8 cellular contexts compared by ENCODE assay signal in genomic region chr7:6530626-6531491, GRCh38. TPM values are rescaled to one million over a fixed set of nuclear protein-coding genes. Genes with fewer than 3 reads are reported as not detected.
A peak's percentile ranks its signal among the peaks of the same experiment; 100 is the strongest.
DNase-seq lines count a peak whose midpoint lies in the region; ATAC-seq, FAIRE-seq and TF ChIP-seq lines count a peak whose summit lies in the region.

No MANE protein-coding gene starts in this region.

- peak; percentile 43 for ATAC-seq in GM19455 (IDR thresholded peaks at IDR 0.05; ENCODE audit: unreplicated experiment)

- TF ChIP-seq CTCF in keratinocyte (optimal IDR thresholded peaks at IDR 0.05 in 1 of 3, IDR thresholded peaks at IDR 0.05 in 1 of 3, conservative IDR thresholded peaks at IDR 0.05 in 1 of 3; ENCODE audit: extremely low read depth in 1 of 3, insufficient read depth in 2 of 3, low read length in 3 of 3) (no peak), D721Med (IDR thresholded peaks at IDR 0.05; ENCODE audit: insufficient read depth, missing control alignments) (no peak)

- no peaks in the 10 kb centered on the region for H3K4me1 ChIP-seq in keratinocyte (ENCODE audit: control insufficient read depth, extremely low read depth, insufficient read depth, low read length)

- dilution Hi-C loops in keratinocyte (cut with MboI; ENCODE audit: extremely low pct_ligation_motif_present, low sequenced_read_pairs) = no loop called here

- no peak overlapping the region for H3K9ac ChIP-seq in keratinocyte (ENCODE audit: control insufficient read depth, extremely low read depth, insufficient read depth, low read length)

- no peaks in the 10 kb centered on the region for H3K36me3 ChIP-seq in keratinocyte (ENCODE audit: control insufficient read depth in 2 of 2, extremely low read depth in 1 of 2, insufficient read depth in 2 of 2, low read length in 2 of 2)

- H4K20me1 ChIP-seq in keratinocyte (ENCODE audit: control insufficient read depth, extremely low read depth, insufficient read depth, low read length) = no peaks in the 10 kb centered on the region

- H3K9me1 ChIP-seq in keratinocyte (ENCODE audit: control insufficient read depth, extremely low read depth, insufficient read depth, low read length) = no peaks in the 10 kb centered on the region

- no peaks in the 10 kb centered on the region for H3K9me3 ChIP-seq in keratinocyte (ENCODE audit: control insufficient read depth, low read depth, low read length)

- H3K27me3 ChIP-seq in keratinocyte (ENCODE audit: control insufficient read depth, extremely low read depth, insufficient read depth, low read length) = peaks cover 79% of the 10 kb centered on the region

- no peak for FAIRE-seq in keratinocyte (lab: Jason Lieb, UNC)
- no peak for FAIRE-seq in D721Med (lab: Jason Lieb, UNC)

- H3K4me3 ChIP-seq in keratinocyte (ENCODE audit: control insufficient read depth in 2 of 3, extremely low read depth in 1 of 3, insufficient read depth in 2 of 3, low read depth in 1 of 3, low read length in 3 of 3) = peak overlapping the region; percentile 42 to 63 (median 55)

- no peak overlapping the region for H3K27ac ChIP-seq in keratinocyte (ENCODE audit: control insufficient read depth, insufficient read depth, low read length)

- peak overlapping the region; percentile 49 for H2AFZ ChIP-seq in keratinocyte (ENCODE audit: control insufficient read depth, low read length)

- H3K79me2 ChIP-seq in keratinocyte (ENCODE audit: control insufficient read depth, insufficient read depth, low read length) = no peaks in the 10 kb centered on the region

- H3K4me2 ChIP-seq in keratinocyte (ENCODE audit: control insufficient read depth, extremely low read depth, insufficient read depth, low read depth, low read length) = peak overlapping the region; percentile 63

- peak; percentile 42 for DNase-seq in NCI-H2227 (lab: John Stamatoyannopoulos, UW; ENCODE audit: unreplicated experiment)
- peak; percentile 76 for DNase-seq in activated effector memory CD4-positive, alpha-beta T cell treated with anti-CD3 and anti-CD28 coated beads, Interleukin-2, amount 50 U/mL, for 16 hours
- no peak for DNase-seq in keratinocyte (ENCODE audit: low read depth, low spot score)
- DNase-seq in stimulated activated CD8-positive, alpha-beta memory T cell treated with anti-CD3 and anti-CD28 coated beads, Interleukin-12 subunit alpha, Interleukin-12 subunit beta, amount 100 ng/mL, for 4 hours (ENCODE audit: low read depth) = peak; percentile 63
- no peak for DNase-seq in D721Med (ENCODE audit: insufficient read length, low spot score)
- no peak for DNase-seq in EL
- no peak for DNase-seq in DMS153 (lab: John Stamatoyannopoulos, UW)

RNA-seq across cellular contexts. Expression of gene GRID2IP, which starts 20.4 kb away (rescaled TPM):
- polyA plus RNA-seq in keratinocyte = 0.01 to 0.04 TPM (median 0.03 TPM) in 3 replicates
- not detected for polyA plus RNA-seq in keratinocyte (2011; ENCODE audit: low read depth)
- polyA plus RNA-seq in keratinocyte (2011; cell fraction: cytosol; rRNA removed) = not detected in 2 replicates
- polyA plus RNA-seq in keratinocyte (2011; cell fraction: nucleus; rRNA removed) = 0.05 TPM in 1 of 2 replicates, not detected in the other
- polyA plus RNA-seq in keratinocyte (2012; ENCODE audit: low replicate concordance) = not detected in 2 replicates
- 0.16 TPM in 1 of 3 replicates, not detected in the others for polyA minus RNA-seq in keratinocyte
- polyA minus RNA-seq in keratinocyte (2011; cell fraction: cytosol; rRNA and poly(A)+ RNA removed) = not detected
- polyA minus RNA-seq in keratinocyte (2011; cell fraction: nucleus; rRNA and poly(A)+ RNA removed) = not detected in 2 replicates

RNA-seq across cellular contexts. Expression of gene ZDHHC4, which starts 46.4 kb away (rescaled TPM):
- 50.7 to 66.1 TPM (median 60.6 TPM) in 3 replicates for polyA plus RNA-seq in keratinocyte
- polyA plus RNA-seq in keratinocyte (2011; ENCODE audit: low read depth) = 6.8 TPM
- 64.5 and 69.8 TPM in 2 replicates for polyA plus RNA-seq in keratinocyte (2011; cell fraction: cytosol; rRNA removed)
- 42.1 and 42.5 TPM in 2 replicates for polyA plus RNA-seq in keratinocyte (2011; cell fraction: nucleus; rRNA removed)
- polyA plus RNA-seq in keratinocyte (2012; ENCODE audit: low replicate concordance) = 26.7 and 31.7 TPM in 2 replicates
- 66.5 to 118 TPM (median 95.0 TPM) in 3 replicates for polyA minus RNA-seq in keratinocyte
- polyA minus RNA-seq in keratinocyte (2011; cell fraction: cytosol; rRNA and poly(A)+ RNA removed) = 44.7 TPM
- polyA minus RNA-seq in keratinocyte (2011; cell fraction: nucleus; rRNA and poly(A)+ RNA removed) = 10.3 and 20.0 TPM in 2 replicates

RNA-seq across cellular contexts. Expression of gene KDELR2, which starts 46.9 kb away (rescaled TPM):
- 89.2 to 154 TPM (median 145 TPM) in 3 replicates for polyA plus RNA-seq in keratinocyte
- 86.1 TPM for polyA plus RNA-seq in keratinocyte (2011; ENCODE audit: low read depth)
- polyA plus RNA-seq in keratinocyte (2011; cell fraction: cytosol; rRNA removed) = 108 and 144 TPM in 2 replicates
- polyA plus RNA-seq in keratinocyte (2011; cell fraction: nucleus; rRNA removed) = 74.9 and 80.3 TPM in 2 replicates
- polyA plus RNA-seq in keratinocyte (2012; ENCODE audit: low replicate concordance) = 66.0 and 110 TPM in 2 replicates
- 101 to 126 TPM (median 103 TPM) in 3 replicates for polyA minus RNA-seq in keratinocyte
- polyA minus RNA-seq in keratinocyte (2011; cell fraction: cytosol; rRNA and poly(A)+ RNA removed) = 73.5 TPM
- polyA minus RNA-seq in keratinocyte (2011; cell fraction: nucleus; rRNA and poly(A)+ RNA removed) = 24.8 and 38.6 TPM in 2 replicates

RNA-seq across cellular contexts. Expression of gene INTS15, which starts 59.0 kb away (rescaled TPM):
- polyA plus RNA-seq in keratinocyte = 11.9 to 22.5 TPM (median 12.1 TPM) in 3 replicates
- polyA plus RNA-seq in keratinocyte (2011; ENCODE audit: low read depth) = 4.7 TPM
- polyA plus RNA-seq in keratinocyte (2011; cell fraction: cytosol; rRNA removed) = 17.0 and 19.7 TPM in 2 replicates
- polyA plus RNA-seq in keratinocyte (2011; cell fraction: nucleus; rRNA removed) = 26.7 and 33.4 TPM in 2 replicates
- polyA plus RNA-seq in keratinocyte (2012; ENCODE audit: low replicate concordance) = 14.9 and 17.1 TPM in 2 replicates
- polyA minus RNA-seq in keratinocyte = 9.0 to 18.6 TPM (median 12.4 TPM) in 3 replicates
- 16.5 TPM for polyA minus RNA-seq in keratinocyte (2011; cell fraction: cytosol; rRNA and poly(A)+ RNA removed)
- 9.1 and 10.8 TPM in 2 replicates for polyA minus RNA-seq in keratinocyte (2011; cell fraction: nucleus; rRNA and poly(A)+ RNA removed)

Comparison
In these comparisons a context has a peak if more than half of its experiments do, and no peak if none do; other contexts are left out.
1. DNase-seq: peak in NCI-H2227 (single experiment), activated effector memory CD4-positive, alpha-beta T cell treated with anti-CD3 and anti-CD28 coated beads, Interleukin-2, amount 50 U/mL, for 16 hours (single experiment) and stimulated activated CD8-positive, alpha-beta memory T cell treated with anti-CD3 and anti-CD28 coated beads, Interleukin-12 subunit alpha, Interleukin-12 subunit beta, amount 100 ng/mL, for 4 hours (single experiment); none in keratinocyte (single experiment), D721Med (single experiment), EL (single experiment) and DMS153 (single experiment).